11 cellular contexts compared by ENCODE assay signal in genomic region chr2:165863816-165864221, GRCh38.
DNase-seq lines count a peak whose midpoint lies in the region; ATAC-seq lines count a peak whose summit lies in the region.
"Had no signal": no experiment of that assay in that cellular context is flagged by ENCODE, and none has a peak within 500 bp of the region (broad histone marks: within the 10 kb centered on the region; RNA-seq: fewer than 3 reads in every experiment).

No MANE protein-coding gene starts in this region.

- ATAC-seq in GM19035 (IDR thresholded peaks at IDR 0.05; ENCODE audit: unreplicated experiment) (peak; percentile 62), HG02970 (IDR thresholded peaks at IDR 0.05; ENCODE audit: low FRiP score, unreplicated experiment) (peak; percentile 62), left colon (no peak)

- in situ Hi-C loops in G401 (cut with HindIII; ENCODE audit: low sequenced_read_pairs) = no loop called here

- intact Hi-C loops in left colon (cut with DNase I, micrococcal nuclease) = no loop called here

- peak overlapping the region; percentile 53 for H3K27ac ChIP-seq in caudate nucleus (ENCODE audit: low read depth, low read length)
- H3K27ac ChIP-seq: GM23248, KMS-11 had no signal

- DNase-seq in G401 (ENCODE audit: low spot score) (peak; percentile 74), caudate nucleus (lab: John Stamatoyannopoulos, UW) (peak in 39 of 61 donors; percentile 8 to 91 (median 41)), NCI-H1092 (lab: John Stamatoyannopoulos, UW) (no peak), T1000 (lab: John Stamatoyannopoulos, UW) (no peak), NOMO-1 (lab: John Stamatoyannopoulos, UW; ENCODE audit: unreplicated experiment in 2 of 2) (no peak), left colon (no peak)
- DNase-seq: activated T-cell treated with anti-CD3 and anti-CD28 coated beads, Interleukin-2, amount 50 U/mL, for 48 hours; GM23248 had no signal

Comparison
In these comparisons a context has a peak if more than half of its experiments do, and no peak if none do; other contexts are left out.
1. DNase-seq: peak in G401 (single experiment) and caudate nucleus (39 of 61); none in NCI-H1092 (single experiment), T1000 (single experiment), NOMO-1 (0 of 2) and left colon (0 of 2).